In genomic region chr10:125661942-125662515, GRCh38 we compare ENCODE assay signal across 15 cellular contexts. TPM values are rescaled to one million over a fixed set of nuclear protein-coding genes. Genes with fewer than 3 reads are reported as not detected.
DNase-seq lines count a peak whose midpoint lies in the region; ATAC-seq and TF ChIP-seq lines count a peak whose summit lies in the region.
"Had no signal": no experiment of that assay in that cellular context is flagged by ENCODE, and none has a peak within 500 bp of the region (broad histone marks: within the 10 kb centered on the region; RNA-seq: fewer than 3 reads in every experiment).

No MANE protein-coding gene starts in this region.

- intact Hi-C loops in PC-9 (cut with micrococcal nuclease; ENCODE audit: unreplicated experiment): loop anchor here (1.0 to 5.0 kb wide), 4 partner anchors 29 to 147 kb away; no protein-coding TSS in a partner anchor
- intact Hi-C loops in prostate gland (cut with DNase I): no loop called here

- no peak for TF ChIP-seq POLR2A in prostate gland (IDR thresholded peaks at IDR 0.05)

- no peak overlapping the region for H3K4me3 ChIP-seq in PC-9
- no peak overlapping the region for H3K4me3 ChIP-seq in fibroblast of pulmonary artery (replicated peaks; ENCODE audit: low read depth, low read length)
- no peak overlapping the region for H3K4me3 ChIP-seq in prostate gland

- H3K36me3 ChIP-seq in PC-9 (ENCODE audit: low read depth): no peaks in the 10 kb centered on the region
- no peaks in the 10 kb centered on the region for H3K36me3 ChIP-seq in prostate gland

- WGBS in prostate gland: 53% methylated on average over 7 of the region's 7 CpGs

- H3K9me3 ChIP-seq in PC-9 (ENCODE audit: insufficient read depth, low read depth) (no peaks in the 10 kb centered on the region), prostate gland (no peaks in the 10 kb centered on the region)

- TSS peak; percentile 86 for BruUV-seq in PC-9 (replicated peaks; lab: Mats Ljungman, UMichigan)

- no peaks in the 10 kb centered on the region for H4K20me1 ChIP-seq in PC-9 (ENCODE audit: insufficient read depth)

- H3K4me1 ChIP-seq in PC-9 (replicated peaks; ENCODE audit: insufficient read depth): peaks cover 22% of the 10 kb centered on the region
- H3K4me1 ChIP-seq in prostate gland (replicated peaks): no peaks in the 10 kb centered on the region

- no peaks in the 10 kb centered on the region for H3K9me2 ChIP-seq in PC-9 (ENCODE audit: insufficient read depth)

- CTCF ChIA-PET in PC-9 (lab: Charles Lee): no interaction called here

- H3K27me3 ChIP-seq in PC-9 (ENCODE audit: insufficient read depth, low read depth) (no peaks in the 10 kb centered on the region), prostate gland (replicated peaks; ENCODE audit: insufficient read depth) (no peaks in the 10 kb centered on the region)

- POLR2A ChIA-PET in PC-9 (lab: Charles Lee; ENCODE audit: unreplicated experiment): interaction anchor here (0.6 to 2.3 kb wide), 7 partner anchors 31 to 1544 kb away, joined by 3 to 28 read pairs (median 6); partner anchors contain the start of gene CTBP2

- DNase-seq in NCI-H2029 (lab: John Stamatoyannopoulos, UW): peak; percentile 13
- no peak for DNase-seq in NCI-H2029 treated with DMSO at 0.1 percent for 48 hours (lab: John Stamatoyannopoulos, UW)
- DNase-seq in PC-9: peak; percentile 73 to 93
- DNase-seq in fibroblast of pulmonary artery (ENCODE audit: low read depth): peak; percentile 2
- DNase-seq in stromal cell of bone marrow (ENCODE audit: low read depth): peak; percentile 92
- no peak for DNase-seq in prostate gland (ENCODE audit: low spot score)
- DNase-seq in NCI-H510A (lab: John Stamatoyannopoulos, UW): no peak
- DNase-seq: 8988T; activated effector memory CD4-positive, alpha-beta T cell treated with Interleukin-2 at 50 U/mL for 16 hours; cortex of kidney; GOT3; hippocampal formation; NCI-H1105 treated with DMSO at 0.1 percent for 48 hours had no signal

- H3K27ac ChIP-seq in PC-9: peak overlapping the region; percentile 90
- no peak overlapping the region for H3K27ac ChIP-seq in prostate gland

- H3F3A ChIP-seq in PC-9 (ENCODE audit: insufficient read depth, low read depth): peaks cover 7% of the 10 kb centered on the region

- no peak for ATAC-seq in HG03342 (IDR thresholded peaks at IDR 0.05; ENCODE audit: unreplicated experiment)

- H2AFZ ChIP-seq in PC-9: peak overlapping the region; percentile 41; the same call in 1 of the 2 replicates

- no peak for TF ChIP-seq CTCF in PC-9 (conservative IDR thresholded peaks at IDR 0.05)
- TF ChIP-seq CTCF in fibroblast of pulmonary artery (IDR thresholded peaks at IDR 0.05; ENCODE audit: low read length, missing control alignments): no peak
- no peak for TF ChIP-seq CTCF in prostate gland (IDR thresholded peaks at IDR 0.05)

- H3K79me2 ChIP-seq in PC-9 (ENCODE audit: low read depth): no peaks in the 10 kb centered on the region

- H3K4me2 ChIP-seq in PC-9: peak overlapping the region; percentile 60

RNA-seq across cellular contexts. Expression of gene TEX36, which starts 20.9 kb away (rescaled TPM):
- total RNA-seq in PC-9 (2021): 1.1 and 1.2 TPM in 2 replicates
- not detected for total RNA-seq in prostate gland
- total RNA-seq: G401 had no signal

RNA-seq across cellular contexts. Expression of gene EDRF1, which starts 57.5 kb away (rescaled TPM):
- total RNA-seq in PC-9 (2021) (12.8 and 21.7 TPM in 2 replicates), prostate gland (10 to 100 TPM; 18.9 to 49.6 TPM)

Comparison
In these comparisons a context has a peak if more than half of its experiments do, and no peak if none do; other contexts are left out.
1. DNase-seq: peak in NCI-H2029 (single experiment), PC-9 (2 of 2), fibroblast of pulmonary artery (single experiment) and stromal cell of bone marrow (single experiment); none in NCI-H2029 treated with DMSO at 0.1 percent for 48 hours (single experiment), prostate gland (single experiment) and NCI-H510A (single experiment).